1 cellular context compared by ENCODE assay signal in the genomic region with DNA sequence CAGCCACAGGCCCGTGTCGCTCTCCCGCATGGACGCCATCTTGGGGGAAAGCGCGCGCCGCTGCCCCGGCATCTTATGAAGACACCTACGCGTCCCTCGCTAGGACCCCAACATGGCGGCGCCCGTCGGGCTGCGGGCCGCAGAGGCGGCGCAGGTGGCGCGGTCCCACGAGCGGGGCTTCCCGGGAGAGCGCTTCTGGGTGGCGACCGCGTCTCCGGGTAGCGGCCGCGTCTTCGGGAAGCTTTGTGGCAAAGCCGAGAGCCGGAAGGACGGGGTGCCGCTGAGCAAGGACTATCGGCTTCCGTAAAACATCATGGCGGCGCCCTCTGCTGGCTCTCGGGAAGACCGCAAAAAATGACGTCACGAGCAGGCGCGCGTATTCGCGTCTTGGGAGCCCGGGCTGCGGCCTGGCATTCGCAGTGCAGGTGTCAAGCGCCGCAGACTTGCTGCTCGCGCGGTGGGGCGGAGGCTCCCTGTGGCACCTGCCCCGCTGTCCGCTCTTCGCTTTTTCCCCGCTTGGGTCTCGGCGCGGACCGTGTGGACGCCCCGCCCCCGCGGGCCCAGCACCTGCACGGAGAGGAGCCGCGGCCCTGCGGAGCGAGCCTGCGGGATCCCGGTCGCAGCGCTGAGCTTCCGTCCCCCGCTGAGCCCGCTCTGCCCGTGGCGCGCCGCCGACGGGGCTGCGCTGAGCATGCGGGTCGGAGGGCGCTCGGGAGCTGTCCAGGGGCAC.
A peak's percentile ranks its signal among the peaks of the same experiment; 100 is the strongest.
TF ChIP-seq lines count a peak whose summit lies in the region.

A gene (minus strand): TSS at position 54 of the 730 bp plus-strand sequence. CDS start 15 bp downstream, at position 39.

TF ChIP-seq in HepG2, 621 proteins besides CTCF, POLR2A, EP300 and RAD21 (continued from another document and continues in another):
- TF ChIP-seq, protein P1, sequence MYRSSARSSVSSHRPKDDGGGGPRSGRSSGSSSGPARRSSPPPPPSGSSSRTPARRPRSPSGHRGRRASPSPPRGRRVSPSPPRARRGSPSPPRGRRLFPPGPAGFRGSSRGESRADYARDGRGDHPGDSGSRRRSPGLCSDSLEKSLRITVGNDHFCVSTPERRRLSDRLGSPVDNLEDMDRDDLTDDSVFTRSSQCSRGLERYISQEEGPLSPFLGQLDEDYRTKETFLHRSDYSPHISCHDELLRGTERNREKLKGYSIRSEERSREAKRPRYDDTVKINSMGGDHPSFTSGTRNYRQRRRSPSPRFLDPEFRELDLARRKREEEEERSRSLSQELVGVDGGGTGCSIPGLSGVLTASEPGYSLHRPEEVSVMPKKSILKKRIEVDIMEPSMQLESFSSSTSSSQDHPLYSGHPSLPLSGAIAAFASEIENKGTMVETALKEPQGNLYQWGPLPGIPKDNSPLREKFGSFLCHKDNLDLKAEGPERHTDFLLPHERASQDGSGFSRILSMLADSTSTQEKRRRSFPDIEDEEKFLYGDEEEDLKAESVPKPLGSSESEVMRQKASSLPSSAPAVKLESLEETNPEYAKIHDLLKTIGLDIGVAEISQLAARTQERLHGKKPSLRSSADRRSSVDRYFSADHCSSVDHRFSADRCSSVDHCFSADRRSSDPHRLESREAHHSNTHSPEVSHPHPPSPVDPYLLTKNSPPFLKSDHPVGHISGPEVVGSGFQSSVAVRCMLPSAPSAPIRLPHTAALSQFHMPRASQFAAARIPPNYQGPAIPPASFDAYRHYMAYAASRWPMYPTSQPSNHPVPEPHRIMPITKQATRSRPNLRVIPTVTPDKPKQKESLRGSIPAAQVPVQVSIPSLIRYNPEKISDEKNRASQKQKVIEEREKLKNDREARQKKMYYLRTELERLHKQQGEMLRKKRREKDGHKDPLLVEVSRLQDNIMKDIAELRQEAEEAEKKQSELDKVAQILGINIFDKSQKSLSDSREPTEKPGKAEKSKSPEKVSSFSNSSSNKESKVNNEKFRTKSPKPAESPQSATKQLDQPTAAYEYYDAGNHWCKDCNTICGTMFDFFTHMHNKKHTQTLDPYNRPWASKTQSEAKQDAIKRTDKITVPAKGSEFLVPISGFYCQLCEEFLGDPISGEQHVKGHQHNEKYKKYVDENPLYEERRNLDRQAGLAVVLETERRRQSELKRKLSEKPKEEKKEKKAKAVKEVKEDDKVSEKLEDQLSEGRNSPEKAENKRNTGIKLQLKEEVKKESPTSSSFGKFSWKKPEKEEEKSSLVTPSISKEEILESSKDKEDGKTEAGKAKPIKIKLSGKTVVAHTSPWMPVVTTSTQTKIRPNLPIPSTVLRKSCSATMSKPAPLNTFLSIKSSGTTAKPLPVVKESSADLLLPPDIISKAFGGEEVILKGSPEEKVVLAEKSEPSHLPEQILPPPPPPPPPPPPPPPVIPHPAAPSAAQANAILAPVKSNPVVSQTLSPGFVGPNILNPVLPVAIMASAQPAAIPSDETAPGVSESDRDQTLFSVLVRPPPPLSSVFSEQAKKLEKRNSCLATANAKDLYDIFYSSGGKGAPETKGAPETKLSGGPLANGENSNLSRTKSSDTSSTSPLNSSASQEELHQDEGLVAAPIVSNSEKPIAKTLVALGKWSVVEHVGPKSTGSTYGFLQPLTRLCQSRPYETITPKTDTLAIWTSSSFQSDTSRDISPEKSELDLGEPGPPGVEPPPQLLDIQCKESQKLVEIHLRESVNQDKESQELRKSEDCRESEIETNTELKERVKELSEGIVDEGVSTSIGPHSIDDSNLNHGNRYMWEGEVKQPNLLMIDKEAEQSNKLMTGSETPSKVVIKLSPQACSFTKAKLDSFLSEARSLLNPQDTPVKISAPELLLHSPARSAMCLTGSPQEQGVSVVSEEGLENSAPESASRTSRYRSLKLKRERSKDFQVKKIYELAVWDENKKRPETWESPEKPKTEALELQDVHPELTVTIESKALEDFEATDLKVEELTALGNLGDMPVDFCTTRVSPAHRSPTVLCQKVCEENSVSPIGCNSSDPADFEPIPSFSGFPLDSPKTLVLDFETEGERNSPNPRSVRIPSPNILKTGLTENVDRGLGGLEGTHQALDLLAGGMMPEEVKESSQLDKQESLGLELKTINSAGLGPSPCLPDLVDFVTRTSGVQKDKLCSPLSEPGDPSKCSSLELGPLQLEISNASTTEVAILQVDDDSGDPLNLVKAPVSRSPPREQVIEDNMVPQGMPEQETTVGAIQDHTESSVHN (CRISPR knock-in tag; IDR thresholded peaks at IDR 0.05) = 0 out of 2 replicates have a peak, but pooled peaks have one; percentile 12
- TF ChIP-seq, protein P2, sequence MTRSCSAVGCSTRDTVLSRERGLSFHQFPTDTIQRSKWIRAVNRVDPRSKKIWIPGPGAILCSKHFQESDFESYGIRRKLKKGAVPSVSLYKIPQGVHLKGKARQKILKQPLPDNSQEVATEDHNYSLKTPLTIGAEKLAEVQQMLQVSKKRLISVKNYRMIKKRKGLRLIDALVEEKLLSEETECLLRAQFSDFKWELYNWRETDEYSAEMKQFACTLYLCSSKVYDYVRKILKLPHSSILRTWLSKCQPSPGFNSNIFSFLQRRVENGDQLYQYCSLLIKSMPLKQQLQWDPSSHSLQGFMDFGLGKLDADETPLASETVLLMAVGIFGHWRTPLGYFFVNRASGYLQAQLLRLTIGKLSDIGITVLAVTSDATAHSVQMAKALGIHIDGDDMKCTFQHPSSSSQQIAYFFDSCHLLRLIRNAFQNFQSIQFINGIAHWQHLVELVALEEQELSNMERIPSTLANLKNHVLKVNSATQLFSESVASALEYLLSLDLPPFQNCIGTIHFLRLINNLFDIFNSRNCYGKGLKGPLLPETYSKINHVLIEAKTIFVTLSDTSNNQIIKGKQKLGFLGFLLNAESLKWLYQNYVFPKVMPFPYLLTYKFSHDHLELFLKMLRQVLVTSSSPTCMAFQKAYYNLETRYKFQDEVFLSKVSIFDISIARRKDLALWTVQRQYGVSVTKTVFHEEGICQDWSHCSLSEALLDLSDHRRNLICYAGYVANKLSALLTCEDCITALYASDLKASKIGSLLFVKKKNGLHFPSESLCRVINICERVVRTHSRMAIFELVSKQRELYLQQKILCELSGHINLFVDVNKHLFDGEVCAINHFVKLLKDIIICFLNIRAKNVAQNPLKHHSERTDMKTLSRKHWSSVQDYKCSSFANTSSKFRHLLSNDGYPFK (CRISPR knock-in tag; IDR thresholded peaks at IDR 0.05; ENCODE audit: borderline replicate concordance) = peak; percentile 90
- TF ChIP-seq ZNF816 (CRISPR knock-in tag; IDR thresholded peaks at IDR 0.05; ENCODE audit: borderline replicate concordance) (no peak), RBM22 (optimal IDR thresholded peaks at IDR 0.05; ENCODE audit: low read length) (no peak), ATAD3A (CRISPR knock-in tag; IDR thresholded peaks at IDR 0.05) (0 out of 2 replicates have a peak, but pooled peaks have one; percentile 55), RAD51 (IDR thresholded peaks at IDR 0.05; ENCODE audit: borderline replicate concordance) (no peak), RXRA (CRISPR knock-in tag; IDR thresholded peaks at IDR 0.05) (peak; percentile 65; the same call in 1 of the 2 replicates), LCORL (IDR thresholded peaks at IDR 0.05) (no peak), LCORL (CRISPR knock-in tag; IDR thresholded peaks at IDR 0.05) (peak; percentile 89), GTF2F1 (IDR thresholded peaks at IDR 0.05; ENCODE audit: low read length) (no peak), ZNF7 (CRISPR knock-in tag; IDR thresholded peaks at IDR 0.05) (no peak), SAFB2 (CRISPR knock-in tag; IDR thresholded peaks at IDR 0.05; ENCODE audit: borderline replicate concordance, low read depth) (peak; percentile 36; the same call in 1 of the 2 replicates), ERF (CRISPR knock-in tag; IDR thresholded peaks at IDR 0.05) (peak; percentile 46; the same call in 1 of the 2 replicates), JUNB (CRISPR knock-in tag; IDR thresholded peaks at IDR 0.05; ENCODE audit: borderline replicate concordance) (no peak; the same call in 1 of the 2 replicates), HOXA9 (CRISPR knock-in tag; IDR thresholded peaks at IDR 0.05; ENCODE audit: borderline replicate concordance) (0 out of 2 replicates have a peak, but pooled peaks have one; percentile 46), DR1 (CRISPR knock-in tag; IDR thresholded peaks at IDR 0.05) (peak; percentile 30; the same call in 1 of the 2 replicates), MIER3 (CRISPR knock-in tag; IDR thresholded peaks at IDR 0.05; ENCODE audit: borderline replicate concordance) (peak; percentile 21; the same call in 1 of the 2 replicates), SP1 (IDR thresholded peaks at IDR 0.05) (no peak), SP1 (CRISPR knock-in tag; IDR thresholded peaks at IDR 0.05) (peak; percentile 65), RBM39 (IDR thresholded peaks at IDR 0.05; ENCODE audit: low read depth, low read length, poor library complexity, severe bottlenecking) (peak; percentile 49), NR2F1 (CRISPR knock-in tag; IDR thresholded peaks at IDR 0.05) (peak; percentile 26 to 29; a peak in 1 of 4 replicates)
- TF ChIP-seq, protein P3, sequence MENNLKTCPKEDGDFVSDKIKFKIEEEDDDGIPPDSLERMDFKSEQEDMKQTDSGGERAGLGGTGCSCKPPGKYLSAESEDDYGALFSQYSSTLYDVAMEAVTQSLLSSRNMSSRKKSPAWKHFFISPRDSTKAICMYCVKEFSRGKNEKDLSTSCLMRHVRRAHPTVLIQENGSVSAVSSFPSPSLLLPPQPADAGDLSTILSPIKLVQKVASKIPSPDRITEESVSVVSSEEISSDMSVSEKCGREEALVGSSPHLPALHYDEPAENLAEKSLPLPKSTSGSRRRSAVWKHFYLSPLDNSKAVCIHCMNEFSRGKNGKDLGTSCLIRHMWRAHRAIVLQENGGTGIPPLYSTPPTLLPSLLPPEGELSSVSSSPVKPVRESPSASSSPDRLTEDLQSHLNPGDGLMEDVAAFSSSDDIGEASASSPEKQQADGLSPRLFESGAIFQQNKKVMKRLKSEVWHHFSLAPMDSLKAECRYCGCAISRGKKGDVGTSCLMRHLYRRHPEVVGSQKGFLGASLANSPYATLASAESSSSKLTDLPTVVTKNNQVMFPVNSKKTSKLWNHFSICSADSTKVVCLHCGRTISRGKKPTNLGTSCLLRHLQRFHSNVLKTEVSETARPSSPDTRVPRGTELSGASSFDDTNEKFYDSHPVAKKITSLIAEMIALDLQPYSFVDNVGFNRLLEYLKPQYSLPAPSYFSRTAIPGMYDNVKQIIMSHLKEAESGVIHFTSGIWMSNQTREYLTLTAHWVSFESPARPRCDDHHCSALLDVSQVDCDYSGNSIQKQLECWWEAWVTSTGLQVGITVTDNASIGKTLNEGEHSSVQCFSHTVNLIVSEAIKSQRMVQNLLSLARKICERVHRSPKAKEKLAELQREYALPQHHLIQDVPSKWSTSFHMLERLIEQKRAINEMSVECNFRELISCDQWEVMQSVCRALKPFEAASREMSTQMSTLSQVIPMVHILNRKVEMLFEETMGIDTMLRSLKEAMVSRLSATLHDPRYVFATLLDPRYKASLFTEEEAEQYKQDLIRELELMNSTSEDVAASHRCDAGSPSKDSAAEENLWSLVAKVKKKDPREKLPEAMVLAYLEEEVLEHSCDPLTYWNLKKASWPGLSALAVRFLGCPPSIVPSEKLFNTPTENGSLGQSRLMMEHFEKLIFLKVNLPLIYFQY (CRISPR knock-in tag; IDR thresholded peaks at IDR 0.05; ENCODE audit: borderline replicate concordance) = peak; percentile 72; the same call in 1 of the 2 replicates
- TF ChIP-seq, protein P4, sequence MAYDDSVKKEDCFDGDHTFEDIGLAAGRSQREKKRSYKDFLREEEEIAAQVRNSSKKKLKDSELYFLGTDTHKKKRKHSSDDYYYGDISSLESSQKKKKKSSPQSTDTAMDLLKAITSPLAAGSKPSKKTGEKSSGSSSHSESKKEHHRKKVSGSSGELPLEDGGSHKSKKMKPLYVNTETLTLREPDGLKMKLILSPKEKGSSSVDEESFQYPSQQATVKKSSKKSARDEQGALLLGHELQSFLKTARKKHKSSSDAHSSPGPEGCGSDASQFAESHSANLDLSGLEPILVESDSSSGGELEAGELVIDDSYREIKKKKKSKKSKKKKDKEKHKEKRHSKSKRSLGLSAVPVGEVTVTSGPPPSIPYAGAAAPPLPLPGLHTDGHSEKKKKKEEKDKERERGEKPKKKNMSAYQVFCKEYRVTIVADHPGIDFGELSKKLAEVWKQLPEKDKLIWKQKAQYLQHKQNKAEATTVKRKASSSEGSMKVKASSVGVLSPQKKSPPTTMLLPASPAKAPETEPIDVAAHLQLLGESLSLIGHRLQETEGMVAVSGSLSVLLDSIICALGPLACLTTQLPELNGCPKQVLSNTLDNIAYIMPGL (CRISPR knock-in tag; IDR thresholded peaks at IDR 0.05; ENCODE audit: borderline replicate concordance in 1 of 2, low read depth in 1 of 2) = peak; percentile 56 to 89; a peak in 3 of 4 replicates
- TF ChIP-seq, protein P5, sequence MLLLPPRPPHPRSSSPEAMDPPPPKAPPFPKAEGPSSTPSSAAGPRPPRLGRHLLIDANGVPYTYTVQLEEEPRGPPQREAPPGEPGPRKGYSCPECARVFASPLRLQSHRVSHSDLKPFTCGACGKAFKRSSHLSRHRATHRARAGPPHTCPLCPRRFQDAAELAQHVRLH (CRISPR knock-in tag; IDR thresholded peaks at IDR 0.05; ENCODE audit: borderline replicate concordance, low read depth) = peak; percentile 56; the same call in 1 of the 2 replicates
- TF ChIP-seq, protein P6, sequence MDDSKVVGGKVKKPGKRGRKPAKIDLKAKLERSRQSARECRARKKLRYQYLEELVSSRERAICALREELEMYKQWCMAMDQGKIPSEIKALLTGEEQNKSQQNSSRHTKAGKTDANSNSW (CRISPR knock-in tag; IDR thresholded peaks at IDR 0.05; ENCODE audit: borderline replicate concordance) = no peak
- TF ChIP-seq, protein P7, sequence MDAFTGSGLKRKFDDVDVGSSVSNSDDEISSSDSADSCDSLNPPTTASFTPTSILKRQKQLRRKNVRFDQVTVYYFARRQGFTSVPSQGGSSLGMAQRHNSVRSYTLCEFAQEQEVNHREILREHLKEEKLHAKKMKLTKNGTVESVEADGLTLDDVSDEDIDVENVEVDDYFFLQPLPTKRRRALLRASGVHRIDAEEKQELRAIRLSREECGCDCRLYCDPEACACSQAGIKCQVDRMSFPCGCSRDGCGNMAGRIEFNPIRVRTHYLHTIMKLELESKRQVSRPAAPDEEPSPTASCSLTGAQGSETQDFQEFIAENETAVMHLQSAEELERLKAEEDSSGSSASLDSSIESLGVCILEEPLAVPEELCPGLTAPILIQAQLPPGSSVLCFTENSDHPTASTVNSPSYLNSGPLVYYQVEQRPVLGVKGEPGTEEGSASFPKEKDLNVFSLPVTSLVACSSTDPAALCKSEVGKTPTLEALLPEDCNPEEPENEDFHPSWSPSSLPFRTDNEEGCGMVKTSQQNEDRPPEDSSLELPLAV (CRISPR knock-in tag; conservative IDR thresholded peaks at IDR 0.05; ENCODE audit: low read depth) = no peak
- TF ChIP-seq, protein P8, sequence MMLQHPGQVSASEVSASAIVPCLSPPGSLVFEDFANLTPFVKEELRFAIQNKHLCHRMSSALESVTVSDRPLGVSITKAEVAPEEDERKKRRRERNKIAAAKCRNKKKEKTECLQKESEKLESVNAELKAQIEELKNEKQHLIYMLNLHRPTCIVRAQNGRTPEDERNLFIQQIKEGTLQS (CRISPR knock-in tag; IDR thresholded peaks at IDR 0.05) = no peak; the same call in 1 of the 2 replicates
- TF ChIP-seq, protein P9, sequence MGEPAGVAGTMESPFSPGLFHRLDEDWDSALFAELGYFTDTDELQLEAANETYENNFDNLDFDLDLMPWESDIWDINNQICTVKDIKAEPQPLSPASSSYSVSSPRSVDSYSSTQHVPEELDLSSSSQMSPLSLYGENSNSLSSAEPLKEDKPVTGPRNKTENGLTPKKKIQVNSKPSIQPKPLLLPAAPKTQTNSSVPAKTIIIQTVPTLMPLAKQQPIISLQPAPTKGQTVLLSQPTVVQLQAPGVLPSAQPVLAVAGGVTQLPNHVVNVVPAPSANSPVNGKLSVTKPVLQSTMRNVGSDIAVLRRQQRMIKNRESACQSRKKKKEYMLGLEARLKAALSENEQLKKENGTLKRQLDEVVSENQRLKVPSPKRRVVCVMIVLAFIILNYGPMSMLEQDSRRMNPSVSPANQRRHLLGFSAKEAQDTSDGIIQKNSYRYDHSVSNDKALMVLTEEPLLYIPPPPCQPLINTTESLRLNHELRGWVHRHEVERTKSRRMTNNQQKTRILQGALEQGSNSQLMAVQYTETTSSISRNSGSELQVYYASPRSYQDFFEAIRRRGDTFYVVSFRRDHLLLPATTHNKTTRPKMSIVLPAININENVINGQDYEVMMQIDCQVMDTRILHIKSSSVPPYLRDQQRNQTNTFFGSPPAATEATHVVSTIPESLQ (CRISPR knock-in tag; conservative IDR thresholded peaks at IDR 0.05) = peak; percentile 46; the same call in 1 of the 2 replicates
